8 cellular contexts compared by ENCODE assay signal in the genomic region with DNA sequence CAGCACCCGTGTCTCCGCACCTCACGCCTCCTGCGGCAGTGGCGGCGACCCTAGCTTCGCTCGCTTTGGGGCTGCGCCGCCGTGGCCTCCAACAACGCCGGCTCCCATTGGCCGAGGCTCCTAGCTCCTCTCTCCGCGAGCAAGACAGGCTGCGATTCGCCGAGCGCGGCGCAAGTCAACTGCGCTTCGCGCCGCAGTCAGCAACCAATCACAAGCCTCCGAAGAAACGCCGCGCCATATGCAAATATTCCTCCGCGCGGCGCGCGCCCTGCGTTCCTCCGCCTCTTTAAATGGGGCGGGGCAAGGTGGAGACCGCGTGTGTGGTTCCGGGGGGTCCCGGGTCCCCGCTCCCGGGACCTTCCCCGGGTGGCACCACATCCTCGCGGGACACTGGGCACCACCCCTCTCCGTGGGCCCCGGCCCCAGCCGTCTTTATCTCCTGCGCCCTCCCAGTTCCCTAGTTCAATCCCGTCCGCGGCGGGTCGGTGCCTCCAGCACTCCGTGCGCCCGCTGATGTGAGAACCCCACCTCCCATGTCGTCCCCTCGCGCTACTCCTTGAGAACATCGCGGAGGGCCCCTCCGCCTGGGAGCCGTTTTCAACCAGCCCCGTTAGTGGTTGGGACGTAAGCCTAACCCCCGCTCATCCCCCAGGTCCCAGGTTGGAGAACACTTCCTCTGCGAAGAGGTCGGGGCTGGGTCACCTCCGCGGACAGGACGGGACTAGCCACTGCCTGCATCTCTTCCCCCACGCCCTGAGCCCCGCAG. TPM values are rescaled to one million over a fixed set of nuclear protein-coding genes. Genes with fewer than 3 reads are reported as not detected.
A peak's percentile ranks its signal among the peaks of the same experiment; 100 is the strongest.
DNase-seq lines count a peak whose midpoint lies in the region; ATAC-seq and TF ChIP-seq lines count a peak whose summit lies in the region.

A gene with protein sequence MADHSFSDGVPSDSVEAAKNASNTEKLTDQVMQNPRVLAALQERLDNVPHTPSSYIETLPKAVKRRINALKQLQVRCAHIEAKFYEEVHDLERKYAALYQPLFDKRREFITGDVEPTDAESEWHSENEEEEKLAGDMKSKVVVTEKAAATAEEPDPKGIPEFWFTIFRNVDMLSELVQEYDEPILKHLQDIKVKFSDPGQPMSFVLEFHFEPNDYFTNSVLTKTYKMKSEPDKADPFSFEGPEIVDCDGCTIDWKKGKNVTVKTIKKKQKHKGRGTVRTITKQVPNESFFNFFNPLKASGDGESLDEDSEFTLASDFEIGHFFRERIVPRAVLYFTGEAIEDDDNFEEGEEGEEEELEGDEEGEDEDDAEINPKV (minus strand): TSS at position 96 of the 766 bp plus-strand sequence. CDS start 13,109 bp downstream, outside the sequence.

- peak; percentile 82 for ATAC-seq in GM21737 (IDR thresholded peaks at IDR 0.05; ENCODE audit: unreplicated experiment)

- TF ChIP-seq POLR2A in Peyer's patch (IDR thresholded peaks at IDR 0.05) (peak; percentile 37 to 61), esophagus muscularis mucosa (IDR thresholded peaks at IDR 0.05; ENCODE audit: low read depth) (peak; percentile 36)

- H3K9me3 ChIP-seq in Peyer's patch, result no peaks in the 10 kb centered on the region
- no peaks in the 10 kb centered on the region for H3K9me3 ChIP-seq in esophagus muscularis mucosa

- H4K20me1 ChIP-seq in KMS-11 (ENCODE audit: insufficient read depth), result 0 out of 2 replicates have a peak, but pooled peaks cover 7% of the 10 kb centered on the region

- H3K4me1 ChIP-seq in KMS-11 (ENCODE audit: low read depth, poor library complexity, severe bottlenecking) (peaks cover 27% of the 10 kb centered on the region), Peyer's patch (peaks cover 3 to 38% (median 12%) of the 10 kb centered on the region in 4 donors), esophagus muscularis mucosa (peaks cover 39 to 49% (median 46%) of the 10 kb centered on the region in 4 donors)

- intact Hi-C loops in esophagus muscularis mucosa (cut with DNase I), result no loop called here

- TF ChIP-seq CTCF in KMS-11 (conservative IDR thresholded peaks at IDR 0.05; ENCODE audit: low read depth, low read length) (no peak), Peyer's patch (IDR thresholded peaks at IDR 0.05) (no peak), esophagus muscularis mucosa (IDR thresholded peaks at IDR 0.05) (no peak)

- peak within 1 kb of the TSS; percentile 80 for H2AFZ ChIP-seq in KMS-11 (ENCODE audit: low read depth)

- DNase-seq in DMS53 treated with DMSO at 0.1 percent for 48 hours (lab: John Stamatoyannopoulos, UW; ENCODE audit: unreplicated experiment) (peak; percentile 91), Peyer's patch (peak; percentile 97 to 99 (median 98)), esophagus muscularis mucosa (ENCODE audit: extremely low spot score) (peak; percentile 98), myocyte (ENCODE audit: low read depth) (peak; percentile 96)
- DNase-seq in activated T-cell treated with anti-CD3 and anti-CD28 coated beads, Interleukin-2, amount 50 U/mL, for 48 hours, result peak; percentile 95 to 97
- peak; percentile 92 to 96 for DNase-seq in stimulated activated CD8-positive, alpha-beta memory T cell treated with anti-CD3 and anti-CD28 coated beads, Interleukin-7, amount 100 ng/mL, for 48 hours (ENCODE audit: extremely low read depth in 1 of 2, low read depth in 1 of 2)

- H3K4me3 ChIP-seq in KMS-11 (IDR thresholded peaks at IDR 0.05; ENCODE audit: insufficient read depth, low read depth, low read length), result no peak within 1 kb of the TSS
- peak within 1 kb of the TSS; percentile 90 to 98 (median 97) for H3K4me3 ChIP-seq in Peyer's patch
- peak within 1 kb of the TSS; percentile 75 to 91 (median 80) for H3K4me3 ChIP-seq in esophagus muscularis mucosa

- H3K4me2 ChIP-seq in KMS-11, result peak within 1 kb of the TSS; percentile 77

- peaks cover 44% of the 10 kb centered on the region for H3K79me2 ChIP-seq in KMS-11 (ENCODE audit: insufficient read depth, low read depth)

- peak within 1 kb of the TSS; percentile 86 for H3K9ac ChIP-seq in KMS-11

- H3K36me3 ChIP-seq in KMS-11 (ENCODE audit: insufficient read depth) (no peaks in the 10 kb centered on the region), Peyer's patch (no peaks in the 10 kb centered on the region), esophagus muscularis mucosa (peaks cover 0 to 5% (median 0%) of the 10 kb centered on the region in 4 donors)

- 0% methylated on average over 10 of the region's 77 CpGs for WGBS in esophagus muscularis mucosa

- TF ChIP-seq EP300 in esophagus muscularis mucosa (IDR thresholded peaks at IDR 0.05), result no peak

- H3K27me3 ChIP-seq in KMS-11 (ENCODE audit: insufficient read depth, low read depth), result no peaks in the 10 kb centered on the region
- no peaks in the 10 kb centered on the region for H3K27me3 ChIP-seq in Peyer's patch
- H3K27me3 ChIP-seq in esophagus muscularis mucosa, result no peaks in the 10 kb centered on the region

- H3K27ac ChIP-seq in KMS-11 (peak within 1 kb of the TSS; percentile 84), Peyer's patch (peak within 1 kb of the TSS; percentile 98 to 99 (median 98)), esophagus muscularis mucosa (replicated peaks in 1 of 4) (peak within 1 kb of the TSS; percentile 90 to 97 (median 92))

RNA-seq across cellular contexts. Expression of the gene that starts here (rescaled TPM):
- total RNA-seq in Peyer's patch (100 to 1,000 TPM in 3 of 4 donors, 10 to 100 TPM in 1; 87.6 to 177 (median 119) TPM), esophagus muscularis mucosa (100 to 1,000 TPM in 3 of 4 donors, 10 to 100 TPM in 1; 90.0 to 148 (median 125) TPM), myocyte (111 and 117 TPM in 2 replicates)
- 107 TPM for polyA plus RNA-seq in myocyte (2012)
